ENCODE assay signal across 28 cellular contexts in the genomic region with DNA sequence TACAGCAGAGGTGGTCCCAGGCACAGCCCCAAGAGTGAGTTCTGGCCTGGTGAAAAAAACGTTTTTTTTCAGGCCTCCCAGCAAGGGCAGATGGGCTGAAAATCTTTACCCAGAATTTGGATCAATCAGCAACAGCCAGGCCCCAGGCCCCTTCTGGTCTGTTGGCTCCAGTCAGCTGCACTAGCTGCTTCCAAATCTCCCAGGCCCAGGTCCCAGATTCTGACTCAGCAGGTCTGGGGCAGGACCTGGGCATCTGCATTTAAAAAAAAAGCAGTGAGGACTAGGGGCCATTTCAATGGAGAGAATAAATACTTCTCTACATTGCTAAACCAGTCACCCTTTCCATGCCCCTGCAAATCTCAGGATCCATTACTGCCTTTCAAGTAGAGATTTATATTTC. TPM values are rescaled to one million over a fixed set of nuclear protein-coding genes. Genes with fewer than 3 reads are reported as not detected.
DNase-seq lines count a peak whose midpoint lies in the region; ATAC-seq and TF ChIP-seq lines count a peak whose summit lies in the region.
"Had no signal": no experiment of that assay in that cellular context is flagged by ENCODE, and none has a peak within 500 bp of the region (broad histone marks: within the 10 kb centered on the region; RNA-seq: fewer than 3 reads in every experiment).

No MANE protein-coding gene starts in this region.

- H3K4me3 ChIP-seq in left ventricle myocardium inferior (no peak overlapping the region), heart right ventricle (no peak overlapping the region), endodermal cell (ENCODE audit: low read length) (no peak overlapping the region), aorta (ENCODE audit: low read length in 2 of 2) (no peak overlapping the region)
- H3K4me3 ChIP-seq: colonic mucosa, SJSA1, stomach, tibial artery had no signal

- H3K27ac Mint-ChIP-seq in endodermal cell = no peak overlapping the region
- no peak overlapping the region for H3K27ac Mint-ChIP-seq in stimulated activated memory B cell treated with anti-CD40 and anti-IgM and Interleukin-4, amounts not matched to agents 10 μg/mL and 1 μg/mL and 100 μg/mL, for 72 hours
- H3K27ac Mint-ChIP-seq: activated CD4-positive, alpha-beta memory T cell treated with anti-CD3 and anti-CD28 coated beads, Interleukin-2, amount 10 ng/mL, durations not matched to agents 7 days and 5 days; activated T-helper 17 cell treated with anti-CD3 and anti-CD28 coated beads, Interleukin-2, amount 50 U/mL, for 72 hours; CD4-positive, alpha-beta T cell; T-helper 1 cell treated with Interleukin-12 subunit alpha and Interleukin-12 subunit beta and Interleukin-4 antibody, amounts not matched to agents 30 μg/mL and 1 μg/mL, for 36 hours had no signal

- TF ChIP-seq CTCF in left ventricle myocardium inferior (IDR thresholded peaks at IDR 0.05; ENCODE audit: borderline replicate concordance) (no peak), heart right ventricle (IDR thresholded peaks at IDR 0.05) (no peak), endodermal cell (conservative IDR thresholded peaks at IDR 0.05) (no peak)

- H3K36me3 ChIP-seq in left ventricle myocardium inferior = peaks cover 20% of the 10 kb centered on the region
- peaks cover 0 to 41% (median 0%) of the 10 kb centered on the region in 9 donors for H3K36me3 ChIP-seq in heart right ventricle
- no peaks in the 10 kb centered on the region for H3K36me3 ChIP-seq in endodermal cell (ENCODE audit: control insufficient read depth, insufficient read depth, low read length)
- H3K36me3 ChIP-seq in aorta (ENCODE audit: control insufficient read depth in 1 of 2, insufficient read depth in 2 of 2, low read length in 1 of 2) = no peaks in the 10 kb centered on the region
- H3K36me3 ChIP-seq: colonic mucosa had no signal

- H3K4me1 ChIP-seq in left ventricle myocardium inferior (peaks cover 50% of the 10 kb centered on the region), heart right ventricle (peaks cover 0 to 63% (median 25%) of the 10 kb centered on the region in 9 donors), endodermal cell (ENCODE audit: control insufficient read depth, insufficient read depth, low read length) (no peaks in the 10 kb centered on the region), aorta (ENCODE audit: control insufficient read depth in 1 of 2, insufficient read depth in 2 of 2, low read length in 2 of 2) (no peaks in the 10 kb centered on the region)
- H3K4me1 ChIP-seq: colonic mucosa had no signal

- DNase-seq in left ventricle myocardium inferior (no peak), heart right ventricle (no peak), endodermal cell (no peak), myocyte (ENCODE audit: low read depth) (peak; percentile 32), aorta (peak; percentile 44 to 47)
- DNase-seq: activated CD4-positive, alpha-beta memory T cell treated with anti-CD3 and anti-CD28 coated beads, Interleukin-2, amount 10 ng/mL, durations not matched to agents 7 days and 5 days; activated CD4-positive, CD25-positive, alpha-beta regulatory T cell treated with anti-CD3 and anti-CD28 coated beads, Interleukin-2, amount 50 U/mL, for 72 hours; activated naive CD4-positive, alpha-beta T cell treated with anti-CD3 and anti-CD28 coated beads, Interleukin-2, amount 50 U/mL, for 16 hours; AML-193; CD4-positive, alpha-beta T cell; colonic mucosa; EL; GOT3; IMR-90; kidney glomerular epithelial cell; lower lobe of right lung; NCI-H1092; NCI-H187 treated with DMSO at 0.1 percent for 48 hours; stomach; tibial artery had no signal

- H3K27me3 ChIP-seq in left ventricle myocardium inferior (ENCODE audit: low read depth) = peaks cover 17% of the 10 kb centered on the region
- H3K27me3 ChIP-seq in heart right ventricle = peaks cover 0 to 10% (median 5%) of the 10 kb centered on the region in 7 donors
- H3K27me3 ChIP-seq in endodermal cell (ENCODE audit: control insufficient read depth, insufficient read depth, low read length, poor library complexity, severe bottlenecking) = peaks cover 48% of the 10 kb centered on the region
- no peaks in the 10 kb centered on the region for H3K27me3 ChIP-seq in aorta (ENCODE audit: control insufficient read depth in 1 of 2, insufficient read depth in 2 of 2, low read length in 1 of 2)
- H3K27me3 ChIP-seq: colonic mucosa, SJSA1, stomach, tibial artery had no signal

- H3K36me3 Mint-ChIP-seq in endodermal cell (ENCODE audit: low read depth) = no peaks in the 10 kb centered on the region
- peaks cover 42% of the 10 kb centered on the region for H3K36me3 Mint-ChIP-seq in stimulated activated memory B cell treated with anti-CD40 and anti-IgM and Interleukin-4, amounts not matched to agents 10 μg/mL and 1 μg/mL and 100 μg/mL, for 72 hours

- intact Hi-C loops in left ventricle myocardium inferior (cut with micrococcal nuclease) (no loop called here), heart right ventricle (cut with DNase I) (no loop called here), aorta (cut with DNase I) (loop anchor here in 1 of 2 donors (5.0 kb wide), 1 partner anchor 35 kb away; the partner anchor contains the start of gene TMEM109)

- no peak overlapping the region for H3K4me3 Mint-ChIP-seq in endodermal cell
- no peak overlapping the region for H3K4me3 Mint-ChIP-seq in stimulated activated memory B cell treated with anti-CD40 and anti-IgM and Interleukin-4, amounts not matched to agents 10 μg/mL and 1 μg/mL and 100 μg/mL, for 72 hours
- H3K4me3 Mint-ChIP-seq: activated CD4-positive, alpha-beta memory T cell treated with anti-CD3 and anti-CD28 coated beads, Interleukin-2, amount 10 ng/mL, durations not matched to agents 7 days and 5 days; activated T-helper 17 cell treated with anti-CD3 and anti-CD28 coated beads, Interleukin-2, amount 50 U/mL, for 72 hours; CD4-positive, alpha-beta T cell; T-helper 1 cell treated with Interleukin-12 subunit alpha and Interleukin-12 subunit beta and Interleukin-4 antibody, amounts not matched to agents 30 μg/mL and 1 μg/mL, for 36 hours had no signal

- ATAC-seq in heart right ventricle = no peak
- no peak for ATAC-seq in aorta (ENCODE audit: low FRiP score)
- no peak for ATAC-seq in stimulated activated memory B cell treated with anti-CD40 and anti-IgM and Interleukin-4, amounts not matched to agents 10 μg/mL and 1 μg/mL and 100 μg/mL, for 72 hours
- ATAC-seq in SK-N-SH treated with all-trans-retinoic acid at 6 μM for 48 hours = no peak
- no peak for ATAC-seq in GM19467 (IDR thresholded peaks at IDR 0.05; ENCODE audit: unreplicated experiment)
- ATAC-seq: activated T-helper 17 cell treated with anti-CD3 and anti-CD28 coated beads, Interleukin-2, amount 50 U/mL, for 72 hours; lower lobe of right lung had no signal

- H3K27ac ChIP-seq in left ventricle myocardium inferior (replicated peaks) (peak overlapping the region; percentile 19), heart right ventricle (no peak overlapping the region), endodermal cell (ENCODE audit: low read depth, low read length) (peak overlapping the region; percentile 78), aorta (ENCODE audit: low read depth in 1 of 2, low read length in 2 of 2) (no peak overlapping the region)
- H3K27ac ChIP-seq: colonic mucosa, lower lobe of right lung, SJSA1, stomach, tibial artery had no signal

- H3K4me1 Mint-ChIP-seq in endodermal cell = no peaks in the 10 kb centered on the region
- peaks cover 74% of the 10 kb centered on the region for H3K4me1 Mint-ChIP-seq in stimulated activated memory B cell treated with anti-CD40 and anti-IgM and Interleukin-4, amounts not matched to agents 10 μg/mL and 1 μg/mL and 100 μg/mL, for 72 hours

- H3K27me3 Mint-ChIP-seq in endodermal cell (ENCODE audit: insufficient read depth) = peaks cover 57% of the 10 kb centered on the region
- H3K27me3 Mint-ChIP-seq in stimulated activated memory B cell treated with anti-CD40 and anti-IgM and Interleukin-4, amounts not matched to agents 10 μg/mL and 1 μg/mL and 100 μg/mL, for 72 hours = no peaks in the 10 kb centered on the region

- WGBS in heart right ventricle, 2 donors = 7 to 19% methylated on average over 1 of the region's 1 CpG
- 0 to 3% methylated on average over 1 of the region's 1 CpG for WGBS in endodermal cell (ENCODE audit: insufficient coverage in 1 of 2, insufficient read length in 1 of 2), 2 experiments
- WGBS in aorta, 2 donors = 10 to 12% methylated on average over 1 of the region's 1 CpG

- H3K9me3 ChIP-seq in left ventricle myocardium inferior (replicated peaks) (no peaks in the 10 kb centered on the region), heart right ventricle (no peaks in the 10 kb centered on the region), endodermal cell (ENCODE audit: control insufficient read depth, low read length) (no peaks in the 10 kb centered on the region), aorta (ENCODE audit: control insufficient read depth, low read length) (no peaks in the 10 kb centered on the region)
- H3K9me3 ChIP-seq: colonic mucosa, lower lobe of right lung, SJSA1, stomach, tibial artery had no signal

- no peaks in the 10 kb centered on the region for H3K9me3 Mint-ChIP-seq in endodermal cell
- H3K9me3 Mint-ChIP-seq in stimulated activated memory B cell treated with anti-CD40 and anti-IgM and Interleukin-4, amounts not matched to agents 10 μg/mL and 1 μg/mL and 100 μg/mL, for 72 hours = no peaks in the 10 kb centered on the region
- H3K9me3 Mint-ChIP-seq: activated CD4-positive, alpha-beta memory T cell treated with anti-CD3 and anti-CD28 coated beads, Interleukin-2, amount 10 ng/mL, durations not matched to agents 7 days and 5 days; activated T-helper 17 cell treated with anti-CD3 and anti-CD28 coated beads, Interleukin-2, amount 50 U/mL, for 72 hours; CD4-positive, alpha-beta T cell; T-helper 1 cell treated with Interleukin-12 subunit alpha and Interleukin-12 subunit beta and Interleukin-4 antibody, amounts not matched to agents 30 μg/mL and 1 μg/mL, for 36 hours had no signal

- H3K9ac ChIP-seq in endodermal cell (ENCODE audit: extremely low read depth, low read length, poor library complexity, severe bottlenecking) = no peak overlapping the region

RNA-seq across cellular contexts. Expression of gene SLC15A3, which starts 4.3 kb away (rescaled TPM):
- 15.4 TPM for total RNA-seq in left ventricle myocardium inferior
- total RNA-seq in heart right ventricle = 10 to 100 TPM in 9 of 10 donors, 1 to 10 TPM in 1; 9.5 to 52.4 (median 18.5) TPM
- polyA plus RNA-seq in heart right ventricle = 10 to 100 TPM; 21.3 to 36.9 TPM
- total RNA-seq in endodermal cell = 1 to 10 TPM; 1.4 to 1.6 TPM
- polyA plus RNA-seq in endodermal cell (2013, experiment 1 of 2) = 10.8 TPM
- 8.9 TPM for polyA plus RNA-seq in endodermal cell (2013, experiment 2 of 2)
- 9.4 and 17.0 TPM in 2 replicates for total RNA-seq in myocyte
- polyA plus RNA-seq in myocyte (2012) = 20.4 TPM
- total RNA-seq in aorta = 10 to 100 TPM; 35.4 to 47.8 TPM
- polyA plus RNA-seq in aorta = 10 to 100 TPM; 21.2 to 36.4 TPM

RNA-seq across cellular contexts. Expression of gene TMEM132A, which starts 23.4 kb away (rescaled TPM):
- total RNA-seq in left ventricle myocardium inferior (6.4 TPM), heart right ventricle (10 to 100 TPM in 2 of 10 donors, 1 to 10 TPM in 8; 3.7 to 12.9 (median 6.5) TPM), endodermal cell (100 to 1,000 TPM; 135 to 140 TPM), myocyte (76.1 and 94.4 TPM in 2 replicates), aorta (1 to 10 TPM; 4.5 to 8.9 TPM)
- polyA plus RNA-seq in heart right ventricle (10 to 100 TPM; 10.0 to 16.4 TPM), aorta (1 to 10 TPM; 1.6 to 2.5 TPM)
- 230 TPM for polyA plus RNA-seq in endodermal cell (2013, experiment 1 of 2)
- 208 TPM for polyA plus RNA-seq in endodermal cell (2013, experiment 2 of 2)
- polyA plus RNA-seq in myocyte (2012) = 115 TPM
- total RNA-seq: CD4-positive, alpha-beta T cell had no signal

RNA-seq across cellular contexts. Expression of gene CD6, which starts 23.8 kb away (rescaled TPM):
- 0.47 TPM for total RNA-seq in left ventricle myocardium inferior
- 1 to 10 TPM in 2 of 10 donors, under 1 TPM in 7, not detected in 1; 0.17 to 4.5 (median 0.46) TPM for total RNA-seq in heart right ventricle
- polyA plus RNA-seq in heart right ventricle = under 1 TPM; 0.07 to 0.12 TPM
- 1 to 10 TPM; 1.5 to 1.6 TPM for total RNA-seq in endodermal cell
- 0.57 TPM for polyA plus RNA-seq in endodermal cell (2013, experiment 1 of 2)
- 0.50 TPM for polyA plus RNA-seq in endodermal cell (2013, experiment 2 of 2)
- 0.08 TPM in 1 of 2 replicates, not detected in the other for total RNA-seq in myocyte
- polyA plus RNA-seq in myocyte (2012) = not detected
- 1 to 10 TPM; 1.6 to 2.2 TPM for total RNA-seq in aorta
- polyA plus RNA-seq in aorta = 1 to 10 TPM; 1.3 TPM
- total RNA-seq: bronchial epithelial cell, IMR-90, pulmonary artery endothelial cell had no signal
- polyA plus RNA-seq: IMR-90 had no signal

RNA-seq across cellular contexts. Expression of gene TMEM109, which starts 33.7 kb away (rescaled TPM):
- total RNA-seq in left ventricle myocardium inferior (86.7 TPM), heart right ventricle (100 to 1,000 TPM in 2 of 10 donors, 10 to 100 TPM in 8; 78.6 to 115 (median 92.7) TPM), endodermal cell (10 to 100 TPM; 41.4 to 56.8 TPM), myocyte (91.8 and 108 TPM in 2 replicates), aorta (100 to 1,000 TPM; 105 to 127 TPM)
- polyA plus RNA-seq in heart right ventricle (100 to 1,000 TPM in 1 of 2 donors, 10 to 100 TPM in 1; 53.3 to 121 TPM), aorta (100 to 1,000 TPM in 1 of 2 donors, 10 to 100 TPM in 1; 82.4 to 148 TPM)
- polyA plus RNA-seq in endodermal cell (2013, experiment 1 of 2) = 57.8 TPM
- 55.8 TPM for polyA plus RNA-seq in endodermal cell (2013, experiment 2 of 2)
- 110 TPM for polyA plus RNA-seq in myocyte (2012)

RNA-seq across cellular contexts. Expression of gene PRPF19, which starts 41.3 kb away (rescaled TPM):
- total RNA-seq in left ventricle myocardium inferior (36.5 TPM), heart right ventricle (10 to 100 TPM; 32.0 to 49.7 (median 39.4) TPM), endodermal cell (100 to 1,000 TPM; 106 to 109 TPM), myocyte (41.9 and 51.4 TPM in 2 replicates), aorta (10 to 100 TPM; 47.7 to 55.6 TPM)
- polyA plus RNA-seq in heart right ventricle (10 to 100 TPM; 50.3 to 53.0 TPM), aorta (10 to 100 TPM; 31.3 to 39.2 TPM)
- 106 TPM for polyA plus RNA-seq in endodermal cell (2013, experiment 1 of 2)
- 102 TPM for polyA plus RNA-seq in endodermal cell (2013, experiment 2 of 2)
- polyA plus RNA-seq in myocyte (2012) = 56.3 TPM

Comparison
In these comparisons a context has a peak if more than half of its experiments do, and no peak if none do; other contexts are left out.
1. H3K27ac ChIP-seq: peak in left ventricle myocardium inferior (single experiment) and endodermal cell (single experiment); none in heart right ventricle (0 of 10) and aorta (0 of 2).
2. DNase-seq: peak in myocyte (single experiment) and aorta (2 of 2); none in left ventricle myocardium inferior (single experiment), heart right ventricle (0 of 2) and endodermal cell (single experiment).